ENCODE assay signal across 1 cellular context in the genomic region with DNA sequence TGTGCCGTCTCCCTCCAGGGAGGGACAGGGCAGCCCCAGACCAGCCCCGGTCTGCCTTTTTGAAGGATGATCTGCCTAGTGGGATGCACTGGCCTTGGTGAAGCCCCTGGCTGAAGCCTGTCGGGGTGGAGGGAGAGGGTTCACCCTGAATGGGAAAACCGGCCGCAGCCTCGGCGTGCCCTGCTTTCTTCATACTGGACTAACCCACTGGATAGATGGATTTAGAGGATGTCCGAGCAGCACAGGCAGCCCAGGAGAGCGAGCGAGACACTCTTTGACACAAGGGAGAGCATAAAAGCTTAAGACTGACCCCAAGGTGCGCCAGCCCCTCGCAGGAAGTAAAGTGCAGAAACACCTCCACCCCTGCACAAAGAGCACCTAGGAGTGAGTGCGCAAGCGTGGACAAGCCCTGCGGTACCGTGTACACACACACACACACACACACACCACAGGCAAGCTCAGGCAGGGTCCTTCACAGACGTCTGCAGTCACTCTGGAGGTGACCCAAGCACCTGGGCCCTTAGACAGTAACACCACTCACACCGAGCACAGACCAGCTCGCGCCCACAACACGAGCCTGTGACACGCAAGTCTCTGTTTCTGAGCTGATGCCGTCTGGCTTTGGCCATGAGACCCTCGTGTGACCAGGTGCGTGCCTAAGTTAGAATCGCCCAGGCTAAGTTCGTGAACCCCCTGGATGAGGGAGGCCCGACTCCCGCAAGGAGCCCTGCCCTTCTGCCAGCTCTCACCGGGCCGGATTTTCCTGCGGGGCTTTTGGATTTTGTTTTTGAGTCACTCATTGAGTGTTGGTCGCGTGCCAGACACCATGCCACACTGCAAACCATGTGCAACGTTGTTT.
TF ChIP-seq lines count a peak whose summit lies in the region.

No MANE protein-coding gene starts in this region.

TF ChIP-seq in HCT116, 20 proteins besides CTCF, POLR2A, EP300 and RAD21:
- TF ChIP-seq JUND (IDR thresholded peaks at IDR 0.05) (no peak), POLR2AphosphoS5 (IDR thresholded peaks at IDR 0.05; ENCODE audit: low read depth, low read length) (peak; percentile 60), EZH2phosphoT487 (IDR thresholded peaks at IDR 0.05; ENCODE audit: borderline replicate concordance) (no peak)
- TF ChIP-seq, protein P1, sequence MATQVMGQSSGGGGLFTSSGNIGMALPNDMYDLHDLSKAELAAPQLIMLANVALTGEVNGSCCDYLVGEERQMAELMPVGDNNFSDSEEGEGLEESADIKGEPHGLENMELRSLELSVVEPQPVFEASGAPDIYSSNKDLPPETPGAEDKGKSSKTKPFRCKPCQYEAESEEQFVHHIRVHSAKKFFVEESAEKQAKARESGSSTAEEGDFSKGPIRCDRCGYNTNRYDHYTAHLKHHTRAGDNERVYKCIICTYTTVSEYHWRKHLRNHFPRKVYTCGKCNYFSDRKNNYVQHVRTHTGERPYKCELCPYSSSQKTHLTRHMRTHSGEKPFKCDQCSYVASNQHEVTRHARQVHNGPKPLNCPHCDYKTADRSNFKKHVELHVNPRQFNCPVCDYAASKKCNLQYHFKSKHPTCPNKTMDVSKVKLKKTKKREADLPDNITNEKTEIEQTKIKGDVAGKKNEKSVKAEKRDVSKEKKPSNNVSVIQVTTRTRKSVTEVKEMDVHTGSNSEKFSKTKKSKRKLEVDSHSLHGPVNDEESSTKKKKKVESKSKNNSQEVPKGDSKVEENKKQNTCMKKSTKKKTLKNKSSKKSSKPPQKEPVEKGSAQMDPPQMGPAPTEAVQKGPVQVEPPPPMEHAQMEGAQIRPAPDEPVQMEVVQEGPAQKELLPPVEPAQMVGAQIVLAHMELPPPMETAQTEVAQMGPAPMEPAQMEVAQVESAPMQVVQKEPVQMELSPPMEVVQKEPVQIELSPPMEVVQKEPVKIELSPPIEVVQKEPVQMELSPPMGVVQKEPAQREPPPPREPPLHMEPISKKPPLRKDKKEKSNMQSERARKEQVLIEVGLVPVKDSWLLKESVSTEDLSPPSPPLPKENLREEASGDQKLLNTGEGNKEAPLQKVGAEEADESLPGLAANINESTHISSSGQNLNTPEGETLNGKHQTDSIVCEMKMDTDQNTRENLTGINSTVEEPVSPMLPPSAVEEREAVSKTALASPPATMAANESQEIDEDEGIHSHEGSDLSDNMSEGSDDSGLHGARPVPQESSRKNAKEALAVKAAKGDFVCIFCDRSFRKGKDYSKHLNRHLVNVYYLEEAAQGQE (IDR thresholded peaks at IDR 0.05; ENCODE audit: low read depth), result no peak
